In the genomic region with DNA sequence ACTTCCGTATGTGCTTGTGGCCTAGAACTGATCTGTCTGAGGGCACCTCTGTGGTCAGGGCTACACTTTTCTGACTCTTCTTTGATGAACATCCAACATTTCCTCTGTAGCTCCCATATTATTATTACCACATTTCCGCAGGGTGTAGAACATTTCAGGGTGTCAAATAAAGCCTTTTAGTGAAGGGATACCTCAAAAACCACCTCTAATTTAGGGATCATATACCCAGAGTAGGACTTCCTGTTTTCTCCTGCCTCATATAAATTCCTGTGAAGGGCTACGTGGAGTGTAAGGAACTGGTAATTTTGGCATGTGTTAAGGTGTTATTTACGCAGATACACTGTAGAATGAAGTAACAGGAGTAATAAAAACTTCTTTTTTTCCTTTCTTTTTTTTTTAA, we compare ENCODE assay signal across 1 cellular context.
A peak's percentile ranks its signal among the peaks of the same experiment; 100 is the strongest.
TF ChIP-seq lines count a peak whose summit lies in the region.

No MANE protein-coding gene starts in this region.

TF ChIP-seq in GM12878, 131 proteins besides CTCF, POLR2A, EP300 and RAD21:
- TF ChIP-seq CEBPB (IDR thresholded peaks at IDR 0.05; ENCODE audit: borderline replicate concordance in 1 of 2, low read depth in 2 of 2, low read length in 2 of 2), result no peak
- peak; percentile 19; the same call in 1 of the 2 replicates for TF ChIP-seq RUNX3 (IDR thresholded peaks at IDR 0.05; ENCODE audit: low read length)
- peak; percentile 53; the same call in 1 of the 2 replicates for TF ChIP-seq SPI1 (IDR thresholded peaks at IDR 0.05; ENCODE audit: borderline replicate concordance, insufficient read depth, low read depth, low read length)
